9 cellular contexts compared by ENCODE assay signal in genomic region chr13:114026128-114026880, GRCh38. TPM values are rescaled to one million over a fixed set of nuclear protein-coding genes. Genes with fewer than 3 reads are reported as not detected.
DNase-seq lines count a peak whose midpoint lies in the region; ATAC-seq, FAIRE-seq and TF ChIP-seq lines count a peak whose summit lies in the region.
"Had no signal": no experiment of that assay in that cellular context is flagged by ENCODE, and none has a peak within 500 bp of the region (broad histone marks: within the 10 kb centered on the region; RNA-seq: fewer than 3 reads in every experiment).

No MANE protein-coding gene starts in this region.

- H3K36me3 ChIP-seq in endothelial cell of umbilical vein (ENCODE audit: control insufficient read depth in 2 of 2, extremely low read depth in 1 of 2, insufficient read depth in 2 of 2, low read length in 2 of 2) (peaks cover 7 to 44% of the 10 kb centered on the region in 2 experiments), vagina (peaks cover 0 to 6% of the 10 kb centered on the region in 2 donors)

- H3K9me3 ChIP-seq in endothelial cell of umbilical vein (replicated peaks; ENCODE audit: control insufficient read depth, insufficient read depth, low read length) (no peaks in the 10 kb centered on the region), vagina (no peaks in the 10 kb centered on the region)

- H3K27ac ChIP-seq in endothelial cell of umbilical vein (ENCODE audit: insufficient read depth, low read depth, low read length) (peak overlapping the region; percentile 49), vagina (peak overlapping the region; percentile 72)

- H3K4me2 ChIP-seq in endothelial cell of umbilical vein (ENCODE audit: insufficient read depth, low read length) = no peak overlapping the region

- peaks cover 38% of the 10 kb centered on the region for H3K79me2 ChIP-seq in endothelial cell of umbilical vein (ENCODE audit: control insufficient read depth, insufficient read depth, low read length)

- BruUV-seq in endothelial cell of umbilical vein (replicated peaks; lab: Mats Ljungman, UMichigan) = no TSS peak

- H3K4me3 Mint-ChIP-seq in activated naive CD4-positive, alpha-beta T cell treated with anti-CD3 and anti-CD28 coated beads, Interleukin-2, amount 50 U/mL, for 24 hours = no peak overlapping the region
- H3K4me3 Mint-ChIP-seq in nephron progenitor cell = no peak overlapping the region

- CTCF ChIA-PET in endothelial cell of umbilical vein (lab: Charles Lee) = no interaction called here

- H3K4me1 ChIP-seq in endothelial cell of umbilical vein (ENCODE audit: control insufficient read depth, extremely low read depth, insufficient read depth, low read length) (peaks cover 17% of the 10 kb centered on the region), vagina (peaks cover 26% of the 10 kb centered on the region)

- POLR2A ChIA-PET in endothelial cell of umbilical vein (lab: Charles Lee) = no interaction called here

- peaks cover 3% of the 10 kb centered on the region for H3K36me3 Mint-ChIP-seq in activated naive CD4-positive, alpha-beta T cell treated with anti-CD3 and anti-CD28 coated beads, Interleukin-2, amount 50 U/mL, for 24 hours
- peaks cover 9% of the 10 kb centered on the region for H3K36me3 Mint-ChIP-seq in nephron progenitor cell (ENCODE audit: low read depth)

- no peak overlapping the region for H3K4me3 ChIP-seq in endothelial cell of umbilical vein (replicated peaks in 1 of 3; ENCODE audit: insufficient read depth in 1 of 3, low read depth in 1 of 3, low read length in 3 of 3)
- no peak overlapping the region for H3K4me3 ChIP-seq in vagina

- no peak overlapping the region for H3K9ac ChIP-seq in endothelial cell of umbilical vein (replicated peaks; ENCODE audit: extremely low read depth, insufficient read depth, low read length)

- H3K4me1 Mint-ChIP-seq in activated naive CD4-positive, alpha-beta T cell treated with anti-CD3 and anti-CD28 coated beads, Interleukin-2, amount 50 U/mL, for 24 hours = peaks cover 10% of the 10 kb centered on the region
- H3K4me1 Mint-ChIP-seq in nephron progenitor cell = peaks cover 47% of the 10 kb centered on the region

- H3K27me3 ChIP-seq in endothelial cell of umbilical vein (ENCODE audit: control insufficient read depth in 2 of 2, insufficient read depth in 2 of 2, low read length in 2 of 2) (no peaks in the 10 kb centered on the region), vagina (no peaks in the 10 kb centered on the region)

- no peaks in the 10 kb centered on the region for H3K9me1 ChIP-seq in endothelial cell of umbilical vein (replicated peaks; ENCODE audit: control insufficient read depth, extremely low read depth, insufficient read depth, low read length)

- no peaks in the 10 kb centered on the region for H4K20me1 ChIP-seq in endothelial cell of umbilical vein (replicated peaks; ENCODE audit: control insufficient read depth, extremely low read depth, insufficient read depth, low read length)

- intact Hi-C loops in endothelial cell of umbilical vein (cut with micrococcal nuclease) = no loop called here
- intact Hi-C loops in vagina (cut with DNase I) = no loop called here

- H3K9me3 Mint-ChIP-seq in activated naive CD4-positive, alpha-beta T cell treated with anti-CD3 and anti-CD28 coated beads, Interleukin-2, amount 50 U/mL, for 24 hours = no peaks in the 10 kb centered on the region
- H3K9me3 Mint-ChIP-seq in nephron progenitor cell = no peaks in the 10 kb centered on the region

- no peak for ATAC-seq in HG02763 (IDR thresholded peaks at IDR 0.05; ENCODE audit: unreplicated experiment)
- ATAC-seq in HG02610 (IDR thresholded peaks at IDR 0.05; ENCODE audit: unreplicated experiment) = no peak

- TF ChIP-seq POLR2A in endothelial cell of umbilical vein (IDR thresholded peaks at IDR 0.05; ENCODE audit: low read depth, low read length) (no peak), vagina (IDR thresholded peaks at IDR 0.05) (no peak)

- H3K27me3 Mint-ChIP-seq in activated naive CD4-positive, alpha-beta T cell treated with anti-CD3 and anti-CD28 coated beads, Interleukin-2, amount 50 U/mL, for 24 hours = no peaks in the 10 kb centered on the region
- no peaks in the 10 kb centered on the region for H3K27me3 Mint-ChIP-seq in nephron progenitor cell (ENCODE audit: low read depth, poor library complexity)

- peak overlapping the region; percentile 17 for H3K27ac Mint-ChIP-seq in activated naive CD4-positive, alpha-beta T cell treated with anti-CD3 and anti-CD28 coated beads, Interleukin-2, amount 50 U/mL, for 24 hours
- peak overlapping the region; percentile 68 for H3K27ac Mint-ChIP-seq in nephron progenitor cell

- dilution Hi-C loops in endothelial cell of umbilical vein (cut with MboI; ENCODE audit: extremely low pct_ligation_motif_present, low sequenced_read_pairs) = no loop called here

- no peak overlapping the region for H2AFZ ChIP-seq in endothelial cell of umbilical vein (ENCODE audit: low read depth, low read length)

- no peak for FAIRE-seq in endothelial cell of umbilical vein (lab: Jason Lieb, UNC)
- FAIRE-seq: G401.6 had no signal

- DNase-seq in activated naive CD4-positive, alpha-beta T cell treated with Interleukin-2 at 50 U/mL for 16 hours = no peak
- no peak for DNase-seq in endothelial cell of umbilical vein (ENCODE audit: low read depth, low spot score)
- DNase-seq in nephron progenitor cell = no peak
- DNase-seq in vagina (ENCODE audit: extremely low spot score in 2 of 2) = no peak
- no peak for DNase-seq in NK-92 (lab: John Stamatoyannopoulos, UW; ENCODE audit: unreplicated experiment)

- TF ChIP-seq CTCF in endothelial cell of umbilical vein (IDR thresholded peaks at IDR 0.05; ENCODE audit: extremely low read depth in 1 of 2, insufficient read depth in 1 of 2, low read depth in 1 of 2, low read length in 2 of 2) = no peak
- TF ChIP-seq CTCF in nephron progenitor cell (IDR thresholded peaks at IDR 0.05) = no peak
- TF ChIP-seq CTCF in vagina (IDR thresholded peaks at IDR 0.05) = no peak

TF ChIP-seq in endothelial cell of umbilical vein, 7 proteins besides CTCF, POLR2A, EP300 and RAD21:
- TF ChIP-seq JUN (IDR thresholded peaks at IDR 0.05; ENCODE audit: borderline replicate concordance, insufficient read depth, insufficient read length, low read depth) = no peak
- no peak for TF ChIP-seq FOS (IDR thresholded peaks at IDR 0.05; ENCODE audit: borderline replicate concordance, insufficient read depth, low read length)
- TF ChIP-seq MYC (IDR thresholded peaks at IDR 0.05; ENCODE audit: low read depth, low read length) = no peak
- TF ChIP-seq POLR2AphosphoS5 (IDR thresholded peaks at IDR 0.05; ENCODE audit: insufficient read depth, low read depth, low read length) = no peak
- no peak for TF ChIP-seq GATA2 (IDR thresholded peaks at IDR 0.05; ENCODE audit: insufficient read depth, insufficient read length, low read depth, low read length)
- TF ChIP-seq MAX (IDR thresholded peaks at IDR 0.05; ENCODE audit: insufficient read depth, insufficient read length) = no peak
- no peak for TF ChIP-seq EZH2 (IDR thresholded peaks at IDR 0.05; ENCODE audit: borderline replicate concordance, low read depth, low read length, severe bottlenecking)

RNA-seq across cellular contexts. Expression of gene C13orf46, which starts 52.4 kb away (rescaled TPM):
- total RNA-seq in endothelial cell of umbilical vein (1.7 and 1.9 TPM in 2 replicates), vagina (not detected)
- 1.2 and 1.3 TPM in 2 replicates for polyA plus RNA-seq in endothelial cell of umbilical vein
- polyA plus RNA-seq in endothelial cell of umbilical vein (2011; cell fraction: cytosol; rRNA removed) = 0.30 and 0.37 TPM in 2 replicates
- polyA plus RNA-seq in endothelial cell of umbilical vein (2011; cell fraction: nucleus; rRNA removed) = 6.3 and 7.7 TPM in 2 replicates
- 0.52 and 0.86 TPM in 2 replicates for polyA plus RNA-seq in endothelial cell of umbilical vein (2012)
- polyA minus RNA-seq in endothelial cell of umbilical vein = 2.0 and 2.2 TPM in 2 replicates
- 0.41 TPM for polyA minus RNA-seq in endothelial cell of umbilical vein (2011; cell fraction: cytosol; rRNA and poly(A)+ RNA removed)
- polyA minus RNA-seq in endothelial cell of umbilical vein (2011; cell fraction: nucleus; rRNA and poly(A)+ RNA removed) = 4.6 and 7.2 TPM in 2 replicates
